ENCODE assay signal across 6 cellular contexts in the genomic region with DNA sequence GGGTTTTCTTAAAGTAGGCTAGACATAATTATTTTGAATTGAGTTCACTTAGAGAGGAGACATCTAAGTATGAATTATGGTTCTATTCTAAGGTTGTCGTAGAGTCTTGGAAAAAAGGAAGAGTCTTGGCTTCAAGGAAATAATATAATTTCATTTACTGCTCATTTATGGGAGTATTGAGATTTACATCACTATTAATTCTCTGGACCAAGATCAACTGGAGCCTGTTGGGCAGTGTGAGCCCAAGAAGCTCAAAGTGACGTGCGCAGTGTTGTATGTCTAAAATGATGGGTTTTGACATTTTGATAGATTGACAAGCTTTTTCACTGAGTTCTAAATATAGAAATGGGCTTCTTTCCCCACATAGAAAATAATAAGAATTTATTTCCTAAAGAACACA.
"Had no signal": no experiment of that assay in that cellular context is flagged by ENCODE, and none has a peak within 500 bp of the region (broad histone marks: within the 10 kb centered on the region; RNA-seq: fewer than 3 reads in every experiment).

No MANE protein-coding gene starts in this region.

- H3K4me3 Mint-ChIP-seq: IgD-negative memory B cell had no signal

- H3K4me1 Mint-ChIP-seq: IgD-negative memory B cell had no signal

- H3K27ac Mint-ChIP-seq: IgD-negative memory B cell had no signal

- H3K4me3 ChIP-seq: K562 had no signal

- DNase-seq: KBM-7, KG1 had no signal

- ATAC-seq: HepG2, K562 had no signal

- H3K27ac ChIP-seq: HL-60 had no signal
